23 cellular contexts compared by ENCODE assay signal in the genomic region with DNA sequence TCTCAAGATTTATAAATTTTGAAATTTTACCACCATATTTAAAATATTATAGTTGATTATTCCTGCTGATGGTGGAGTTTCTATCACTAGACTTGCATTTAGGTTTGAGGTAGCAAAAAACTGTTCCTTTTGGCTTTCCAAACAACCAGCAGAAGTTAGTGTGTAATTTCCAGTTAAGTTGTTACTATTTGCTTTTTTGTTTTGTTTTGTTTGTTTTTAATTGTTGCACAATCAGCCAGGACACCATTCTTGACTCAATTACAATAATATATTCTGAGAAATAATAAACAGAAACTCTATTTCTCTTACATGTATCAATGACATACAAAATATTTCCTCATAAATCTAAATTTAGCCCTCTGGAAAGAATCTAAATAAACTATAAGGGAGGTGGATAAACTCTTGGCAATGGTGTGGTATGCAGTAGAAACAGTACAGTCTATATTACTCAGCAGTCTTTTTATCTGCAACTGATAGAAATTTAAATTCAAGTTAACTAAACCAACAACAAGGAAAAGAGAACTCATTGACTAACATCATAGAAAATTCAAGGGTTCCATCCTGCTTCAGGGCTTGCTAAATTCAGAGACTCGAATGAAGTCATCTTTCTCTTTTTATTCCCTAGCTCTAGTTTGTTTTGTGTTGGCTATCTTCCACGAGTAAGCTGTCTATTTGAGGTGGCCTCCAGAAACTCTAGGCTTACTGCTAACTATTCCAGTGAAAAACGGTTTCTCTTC. TPM values are rescaled to one million over a fixed set of nuclear protein-coding genes. Genes with fewer than 3 reads are reported as not detected.
"Had no signal": no experiment of that assay in that cellular context is flagged by ENCODE, and none has a peak within 500 bp of the region (broad histone marks: within the 10 kb centered on the region; RNA-seq: fewer than 3 reads in every experiment).

No MANE protein-coding gene starts in this region.

- FAIRE-seq: bronchial epithelial cell had no signal

- H3K27ac ChIP-seq: epithelial cell of prostate, gastroesophageal sphincter, ovary, sigmoid colon, upper lobe of right lung, VCaP had no signal

- H3K27ac Mint-ChIP-seq: activated naive CD4-positive, alpha-beta T cell treated with anti-CD3 and anti-CD28 coated beads, Interleukin-2, amount 50 U/mL, for 72 hours; activated T-cell treated with anti-CD3 and anti-CD28 coated beads, Interleukin-2, amount 50 U/mL, for 72 hours; natural killer cell had no signal

- DNase-seq: activated CD4-positive, alpha-beta T cell treated with anti-CD3 and anti-CD28 coated beads for 1 hour; activated CD8-positive, alpha-beta memory T cell treated with anti-CD3 and anti-CD28 coated beads for 24 hours; activated CD8-positive, alpha-beta memory T cell treated with anti-CD3 and anti-CD28 coated beads, Interleukin-2, amount 50 U/mL, for 48 hours; activated effector memory CD4-positive, alpha-beta T cell treated with anti-CD3 and anti-CD28 coated beads, Interleukin-2, amount 50 U/mL, for 16 hours; activated T-cell treated with anti-CD3 and anti-CD28 coated beads, Interleukin-2, amount 50 U/mL, for 72 hours; heart left ventricle; mesendoderm; natural killer cell; ovary; sigmoid colon; stimulated activated CD4-positive, alpha-beta T cell treated with anti-CD3 and anti-CD28 coated beads, Interleukin-12 subunit alpha, Interleukin-12 subunit beta, amount 100 ng/mL, for 4 hours; stimulated activated CD4-positive, alpha-beta T cell treated with anti-CD3 and anti-CD28 coated beads, Interleukin-1b, Interleukin-23, amount 100 ng/mL, for 48 hours; stimulated activated CD8-positive, alpha-beta memory T cell treated with anti-CD3 and anti-CD28 coated beads, Interleukin-4, amount 100 ng/mL, for 48 hours; stimulated activated naive CD4-positive, alpha-beta T cell; SW 1271; T-helper 2 cell; upper lobe of right lung had no signal

- ATAC-seq: activated naive CD4-positive, alpha-beta T cell treated with anti-CD3 and anti-CD28 coated beads, Interleukin-2, amount 50 U/mL, for 72 hours; activated T-cell treated with anti-CD3 and anti-CD28 coated beads, Interleukin-2, amount 50 U/mL, for 72 hours; gastroesophageal sphincter; natural killer cell; upper lobe of right lung had no signal

- H3K4me1 Mint-ChIP-seq: natural killer cell had no signal

- H3K4me1 ChIP-seq: sigmoid colon, upper lobe of right lung had no signal

- H3K4me3 ChIP-seq: gastroesophageal sphincter, heart left ventricle, ovary, sigmoid colon, upper lobe of right lung had no signal

- H3K9me3 Mint-ChIP-seq: activated naive CD4-positive, alpha-beta T cell treated with anti-CD3 and anti-CD28 coated beads, Interleukin-2, amount 50 U/mL, for 72 hours; activated T-cell treated with anti-CD3 and anti-CD28 coated beads, Interleukin-2, amount 50 U/mL, for 72 hours; natural killer cell had no signal

- H3K36me3 ChIP-seq: gastroesophageal sphincter, heart left ventricle, ovary, sigmoid colon, upper lobe of right lung had no signal

- H3K4me3 Mint-ChIP-seq: activated T-cell treated with anti-CD3 and anti-CD28 coated beads, Interleukin-2, amount 50 U/mL, for 72 hours; natural killer cell had no signal

- H3K27me3 ChIP-seq: gastroesophageal sphincter, ovary, sigmoid colon, upper lobe of right lung had no signal

- H3K36me3 Mint-ChIP-seq: activated naive CD4-positive, alpha-beta T cell treated with anti-CD3 and anti-CD28 coated beads, Interleukin-2, amount 50 U/mL, for 72 hours; natural killer cell had no signal

- H3K9me3 ChIP-seq: gastroesophageal sphincter, ovary had no signal

RNA-seq across cellular contexts. Expression of a gene that starts 19.4 kb away (rescaled TPM):
- total RNA-seq: bronchial epithelial cell, kidney epithelial cell, upper lobe of right lung had no signal
